33 cellular contexts compared by ENCODE assay signal in the genomic region with DNA sequence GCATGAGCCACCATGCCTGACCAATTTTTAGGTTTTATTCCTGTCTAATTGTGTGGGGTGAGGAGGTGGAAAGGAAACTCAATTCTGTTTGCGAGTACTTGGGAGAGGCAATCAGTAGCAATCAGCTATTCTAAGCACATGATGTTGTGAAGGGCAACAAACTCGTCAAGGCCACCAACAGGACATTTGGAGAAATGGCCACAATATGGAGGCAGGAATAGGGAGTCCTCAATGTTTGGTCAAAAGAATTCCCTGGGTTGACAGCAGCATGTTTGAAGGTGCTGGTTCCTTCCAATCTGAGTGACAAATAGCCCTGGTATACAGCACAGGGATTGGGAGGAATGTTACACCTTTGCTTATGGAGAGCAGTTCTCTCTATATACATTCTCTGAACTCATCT. TPM values are rescaled to one million over a fixed set of nuclear protein-coding genes. Genes with fewer than 3 reads are reported as not detected.
"Had no signal": no experiment of that assay in that cellular context is flagged by ENCODE, and none has a peak within 500 bp of the region (broad histone marks: within the 10 kb centered on the region; RNA-seq: fewer than 3 reads in every experiment).

No MANE protein-coding gene starts in this region.

- H3K9me3 Mint-ChIP-seq: activated B cell treated with CpG ODN at 0.5 μM for 24 hours; activated CD8-positive, alpha-beta T cell treated with anti-CD3 and anti-CD28 coated beads for 36 hours; activated T-cell treated with anti-CD3 and anti-CD28 coated beads, Interleukin-2, amount 50 U/mL, for 4 hours; activated T-helper 17 cell treated with anti-CD3 and anti-CD28 coated beads, Interleukin-2, amount 50 U/mL, for 72 hours; immature natural killer cell; mesothelial cell of epicardium; naive B cell; nephron progenitor cell; stimulated activated effector memory CD8-positive, alpha-beta T cell treated with anti-CD3 and anti-CD28 coated beads, Interleukin-12 subunit alpha, Interleukin-12 subunit beta, amount 100 ng/mL, for 72 hours; stimulated activated naive CD8-positive, alpha-beta T cell treated with anti-CD3 and anti-CD28 coated beads, Interleukin-15, Interleukin-2, amounts not matched to agents 100 ng/mL and 50 ng/mL, for 24 hours; type B pancreatic cell had no signal

- H3K4me3 ChIP-seq: psoas muscle, sigmoid colon, thoracic aorta, uterus had no signal

- H3K36me3 Mint-ChIP-seq: immature natural killer cell; mesothelial cell of epicardium; naive B cell; stimulated activated effector memory CD8-positive, alpha-beta T cell treated with anti-CD3 and anti-CD28 coated beads, Interleukin-12 subunit alpha, Interleukin-12 subunit beta, amount 100 ng/mL, for 72 hours; type B pancreatic cell had no signal

- ATAC-seq: activated CD8-positive, alpha-beta T cell treated with anti-CD3 and anti-CD28 coated beads for 36 hours; activated T-cell treated with anti-CD3 and anti-CD28 coated beads, Interleukin-2, amount 50 U/mL, for 4 hours; activated T-helper 17 cell treated with anti-CD3 and anti-CD28 coated beads, Interleukin-2, amount 50 U/mL, for 72 hours; esophagus mucosa; left colon; psoas muscle; stimulated activated effector memory CD8-positive, alpha-beta T cell treated with anti-CD3 and anti-CD28 coated beads, Interleukin-12 subunit alpha, Interleukin-12 subunit beta, amount 100 ng/mL, for 72 hours had no signal

- H3K27ac Mint-ChIP-seq: activated B cell treated with CpG ODN at 0.5 μM for 24 hours; activated CD8-positive, alpha-beta T cell treated with anti-CD3 and anti-CD28 coated beads for 36 hours; activated T-helper 17 cell treated with anti-CD3 and anti-CD28 coated beads, Interleukin-2, amount 50 U/mL, for 72 hours; immature natural killer cell; mesothelial cell of epicardium; naive B cell; nephron progenitor cell; stimulated activated effector memory CD8-positive, alpha-beta T cell treated with anti-CD3 and anti-CD28 coated beads, Interleukin-12 subunit alpha, Interleukin-12 subunit beta, amount 100 ng/mL, for 72 hours; stimulated activated naive CD8-positive, alpha-beta T cell treated with anti-CD3 and anti-CD28 coated beads, Interleukin-15, Interleukin-2, amounts not matched to agents 100 ng/mL and 50 ng/mL, for 24 hours; type B pancreatic cell had no signal

- DNase-seq: activated B cell treated with CpG ODN at 0.5 μM for 24 hours; activated CD4-positive, alpha-beta T cell treated with anti-CD3 and anti-CD28 coated beads, Interleukin-2, amount 50 U/mL, for 1 hour; activated CD8-positive, alpha-beta T cell treated with anti-CD3 and anti-CD28 coated beads for 36 hours; activated gamma-delta T cell treated with Interleukin-2 at 50 U/mL for 16 hours; activated naive CD4-positive, alpha-beta T cell treated with anti-CD3 and anti-CD28 coated beads, Interleukin-2, amount 50 U/mL, for 16 hours; activated T-cell treated with anti-CD3 and anti-CD28 coated beads, Interleukin-2, amount 50 U/mL, for 4 hours; amniotic stem cell; brain microvascular endothelial cell; caudate nucleus; cortex of kidney; foreskin fibroblast; head of caudate nucleus; hippocampal formation; immature natural killer cell; kidney; left colon; mammary epithelial cell; naive B cell; nephron progenitor cell; psoas muscle; sigmoid colon; small intestine; stimulated activated CD4-positive, alpha-beta T cell treated with anti-CD3 and anti-CD28 coated beads, Interleukin-4, amount 100 ng/mL, for 24 hours; uterus had no signal

- H3K27ac ChIP-seq: brain microvascular endothelial cell, neutrophil, psoas muscle, sigmoid colon, thoracic aorta, uterus had no signal

- H3K9me3 ChIP-seq: neutrophil, psoas muscle, sigmoid colon, thoracic aorta, uterus had no signal

- H3K4me3 Mint-ChIP-seq: activated B cell treated with CpG ODN at 0.5 μM for 24 hours; activated CD8-positive, alpha-beta T cell treated with anti-CD3 and anti-CD28 coated beads for 36 hours; activated T-cell treated with anti-CD3 and anti-CD28 coated beads, Interleukin-2, amount 50 U/mL, for 4 hours; activated T-helper 17 cell treated with anti-CD3 and anti-CD28 coated beads, Interleukin-2, amount 50 U/mL, for 72 hours; immature natural killer cell; mesothelial cell of epicardium; naive B cell; nephron progenitor cell; stimulated activated effector memory CD8-positive, alpha-beta T cell treated with anti-CD3 and anti-CD28 coated beads, Interleukin-12 subunit alpha, Interleukin-12 subunit beta, amount 100 ng/mL, for 72 hours; stimulated activated naive CD8-positive, alpha-beta T cell treated with anti-CD3 and anti-CD28 coated beads, Interleukin-15, Interleukin-2, amounts not matched to agents 100 ng/mL and 50 ng/mL, for 24 hours; type B pancreatic cell had no signal

- H3K27me3 Mint-ChIP-seq: type B pancreatic cell had no signal

- H3K27me3 ChIP-seq: brain microvascular endothelial cell, sigmoid colon, uterus had no signal

- H3K4me1 Mint-ChIP-seq: activated T-helper 17 cell treated with anti-CD3 and anti-CD28 coated beads, Interleukin-2, amount 50 U/mL, for 72 hours; immature natural killer cell; mesothelial cell of epicardium; nephron progenitor cell; stimulated activated effector memory CD8-positive, alpha-beta T cell treated with anti-CD3 and anti-CD28 coated beads, Interleukin-12 subunit alpha, Interleukin-12 subunit beta, amount 100 ng/mL, for 72 hours had no signal

- H3K36me3 ChIP-seq: brain microvascular endothelial cell, neutrophil, sigmoid colon, thoracic aorta, uterus had no signal

- H3K4me1 ChIP-seq: psoas muscle, uterus had no signal

RNA-seq across cellular contexts. Expression of a gene that starts 32.7 kb away (rescaled TPM):
- total RNA-seq: chondrocyte, esophagus mucosa had no signal
